In the genomic region with DNA sequence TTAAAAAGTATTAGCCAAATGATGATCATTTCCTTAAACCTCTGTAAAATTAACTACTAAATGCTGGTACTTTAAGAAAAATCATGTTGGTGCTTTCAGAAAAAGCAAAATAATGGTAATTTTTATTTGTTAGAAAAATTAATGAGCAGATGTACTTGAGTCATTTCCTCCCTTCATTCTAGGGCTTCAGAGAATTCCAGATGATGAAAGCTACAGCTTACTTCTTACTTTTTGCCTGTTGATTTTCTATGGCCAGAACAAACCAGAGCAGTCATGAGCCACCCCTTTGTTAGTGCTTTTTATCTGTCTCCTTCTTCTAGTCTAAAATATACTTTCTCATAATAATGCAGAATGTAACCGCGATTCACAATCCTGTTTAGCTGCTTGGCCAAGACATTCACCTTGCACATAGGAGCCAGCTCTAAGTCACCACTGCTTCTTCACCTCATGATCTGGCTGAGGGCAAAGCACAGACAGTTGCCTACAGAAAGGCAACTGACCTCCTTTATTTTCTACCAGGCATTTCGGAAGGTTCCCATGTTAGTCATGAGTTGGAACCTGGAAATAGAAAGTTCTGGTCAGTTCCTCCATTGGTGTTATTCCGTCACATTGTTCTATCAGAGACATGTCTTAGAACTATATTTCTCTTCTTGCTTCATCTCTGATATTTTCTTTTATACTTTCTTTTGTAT, we compare ENCODE assay signal across 1 cellular context.
TF ChIP-seq lines count a peak whose summit lies in the region.

No MANE protein-coding gene starts in this region.

TF ChIP-seq in SK-N-SH treated with all-trans-retinoic acid at 6 μM for 48 hours, 23 proteins besides CTCF, POLR2A, EP300 and RAD21 (continued from another document):
- TF ChIP-seq, protein P1, sequence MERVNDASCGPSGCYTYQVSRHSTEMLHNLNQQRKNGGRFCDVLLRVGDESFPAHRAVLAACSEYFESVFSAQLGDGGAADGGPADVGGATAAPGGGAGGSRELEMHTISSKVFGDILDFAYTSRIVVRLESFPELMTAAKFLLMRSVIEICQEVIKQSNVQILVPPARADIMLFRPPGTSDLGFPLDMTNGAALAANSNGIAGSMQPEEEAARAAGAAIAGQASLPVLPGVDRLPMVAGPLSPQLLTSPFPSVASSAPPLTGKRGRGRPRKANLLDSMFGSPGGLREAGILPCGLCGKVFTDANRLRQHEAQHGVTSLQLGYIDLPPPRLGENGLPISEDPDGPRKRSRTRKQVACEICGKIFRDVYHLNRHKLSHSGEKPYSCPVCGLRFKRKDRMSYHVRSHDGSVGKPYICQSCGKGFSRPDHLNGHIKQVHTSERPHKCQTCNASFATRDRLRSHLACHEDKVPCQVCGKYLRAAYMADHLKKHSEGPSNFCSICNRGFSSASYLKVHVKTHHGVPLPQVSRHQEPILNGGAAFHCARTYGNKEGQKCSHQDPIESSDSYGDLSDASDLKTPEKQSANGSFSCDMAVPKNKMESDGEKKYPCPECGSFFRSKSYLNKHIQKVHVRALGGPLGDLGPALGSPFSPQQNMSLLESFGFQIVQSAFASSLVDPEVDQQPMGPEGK (CRISPR knock-in tag; IDR thresholded peaks at IDR 0.05; ENCODE audit: borderline replicate concordance): no peak
- no peak for TF ChIP-seq CSDC2 (CRISPR knock-in tag; IDR thresholded peaks at IDR 0.05)
